In the genomic region with DNA sequence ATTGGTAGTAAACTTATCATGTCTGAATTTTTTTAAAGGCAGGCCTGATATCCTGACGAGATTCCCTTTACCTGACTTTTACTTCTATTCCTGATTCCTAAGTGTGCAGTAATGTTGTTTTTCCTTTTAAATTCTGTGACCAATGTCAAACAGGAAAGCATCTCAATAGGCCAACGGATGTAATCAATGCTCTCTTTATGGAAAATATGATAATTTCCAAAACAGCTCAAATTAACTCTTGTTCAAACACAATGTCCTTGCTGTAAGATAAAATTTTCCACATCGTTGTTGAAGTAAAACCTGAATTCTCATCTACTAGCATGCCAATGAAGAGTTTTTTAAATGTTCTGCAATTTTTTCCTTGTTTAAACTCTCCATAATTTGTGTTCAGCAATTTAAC, we compare ENCODE assay signal across 33 cellular contexts. TPM values are rescaled to one million over a fixed set of nuclear protein-coding genes. Genes with fewer than 3 reads are reported as not detected.
"Had no signal": no experiment of that assay in that cellular context is flagged by ENCODE, and none has a peak within 500 bp of the region (broad histone marks: within the 10 kb centered on the region; RNA-seq: fewer than 3 reads in every experiment).

No MANE protein-coding gene starts in this region.

- H3K27me3 ChIP-seq: brain microvascular endothelial cell, esophagus squamous epithelium, gastroesophageal sphincter, heart right ventricle, hepatocyte had no signal

- H3K36me3 ChIP-seq: brain microvascular endothelial cell, esophagus squamous epithelium, gastroesophageal sphincter, WERI-Rb-1 had no signal

- H3K27ac ChIP-seq: brain microvascular endothelial cell, coronary artery, epithelial cell of prostate, esophagus squamous epithelium, gastroesophageal sphincter, heart right ventricle, hepatocyte, WERI-Rb-1 had no signal

- H3K9me3 ChIP-seq: esophagus squamous epithelium, gastroesophageal sphincter had no signal

- FAIRE-seq: astrocyte, bronchial epithelial cell, endometrium, endothelial cell of umbilical vein had no signal

- H3K4me3 ChIP-seq: coronary artery, esophagus squamous epithelium, gastroesophageal sphincter, heart right ventricle, hepatocyte had no signal

- DNase-seq: activated B cell treated with CpG ODN at 0.5 μM for 24 hours; activated CD4-positive, alpha-beta T cell treated with anti-CD3 and anti-CD28 coated beads for 48 hours; activated CD4-positive, alpha-beta T cell treated with anti-CD3 and anti-CD28 coated beads, Interleukin-2, amount 50 U/mL, for 1 hour; activated CD4-positive, alpha-beta T cell treated with anti-CD3 and anti-CD28 coated beads, Interleukin-2, amount 50 U/mL, for 48 hours; activated CD8-positive, alpha-beta memory T cell treated with anti-CD3 and anti-CD28 coated beads for 24 hours; activated CD8-positive, alpha-beta T cell treated with anti-CD3 and anti-CD28 coated beads for 36 hours; activated effector memory CD4-positive, alpha-beta T cell treated with Interleukin-2 at 50 U/mL for 16 hours; activated gamma-delta T cell treated with Interleukin-2 at 50 U/mL for 16 hours; activated naive CD4-positive, alpha-beta T cell treated with anti-CD3 and anti-CD28 coated beads, Interleukin-2, amount 50 U/mL, for 16 hours; activated naive CD4-positive, alpha-beta T cell treated with Interleukin-2 at 50 U/mL for 16 hours; activated T-cell treated with anti-CD3 and anti-CD28 coated beads, Interleukin-2, amount 50 U/mL, for 4 hours; amniotic stem cell; anterior cingulate cortex; brain microvascular endothelial cell; effector CD8-positive, alpha-beta T cell; esophagus squamous epithelium; foreskin melanocyte; heart right ventricle; T1000; WERI-Rb-1 had no signal

- H3K4me1 ChIP-seq: esophagus squamous epithelium, heart right ventricle had no signal

- ATAC-seq: activated CD4-positive, CD25-positive, alpha-beta regulatory T cell treated with anti-CD3 and anti-CD28 coated beads, Interleukin-2, amount 50 U/mL, for 24 hours; activated CD8-positive, alpha-beta T cell treated with anti-CD3 and anti-CD28 coated beads for 36 hours; activated T-cell treated with anti-CD3 and anti-CD28 coated beads, Interleukin-2, amount 50 U/mL, for 4 hours; activated T-helper 17 cell treated with anti-CD3 and anti-CD28 coated beads, Interleukin-2, amount 50 U/mL, for 72 hours; gastroesophageal sphincter; heart right ventricle had no signal

RNA-seq across cellular contexts. Expression of gene TAS2R31, which starts 8.0 kb away (rescaled TPM):
- polyA plus RNA-seq: hepatocyte had no signal

RNA-seq across cellular contexts. Expression of gene TAS2R46, which starts 22.9 kb away (rescaled TPM):
- polyA plus RNA-seq: adipose tissue, esophagus, fibroblast of lung, heart right ventricle, hepatocyte had no signal

RNA-seq across cellular contexts. Expression of gene TAS2R50, which starts 52.5 kb away (rescaled TPM):
- polyA plus RNA-seq: esophagus, fibroblast of lung, heart right ventricle, hepatocyte had no signal
